ENCODE assay signal across 10 cellular contexts in the genomic region with DNA sequence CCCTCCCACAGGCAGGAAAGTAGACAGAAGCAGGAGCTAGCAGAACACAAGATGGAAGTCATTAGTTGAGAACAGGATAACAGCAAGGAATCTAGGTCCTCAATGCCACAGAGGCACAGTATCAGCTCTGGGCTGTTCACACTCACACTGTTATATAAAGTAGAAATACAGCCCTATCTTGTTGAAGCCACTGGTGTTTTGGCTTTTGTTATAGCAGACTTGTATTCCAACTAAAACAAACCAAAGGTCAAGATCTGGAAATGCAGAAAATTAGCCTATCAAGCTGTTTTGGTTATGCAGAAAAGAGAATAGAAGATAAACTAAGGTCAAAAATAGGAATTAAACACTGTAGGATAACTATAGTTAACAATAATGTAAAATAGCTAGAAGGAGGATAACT. TPM values are rescaled to one million over a fixed set of nuclear protein-coding genes. Genes with fewer than 3 reads are reported as not detected.
"Had no signal": no experiment of that assay in that cellular context is flagged by ENCODE, and none has a peak within 500 bp of the region (broad histone marks: within the 10 kb centered on the region; RNA-seq: fewer than 3 reads in every experiment).

No MANE protein-coding gene starts in this region.

- DNase-seq: H7, HFFc6, Karpas-422, KBM-7 had no signal

- H3K36me3 ChIP-seq: HAP-1 had no signal

- FAIRE-seq: HTR-8/SVneo had no signal

- H3K4me3 ChIP-seq: GM23338, HAP-1 had no signal

- H2AFZ ChIP-seq: GM23338 had no signal

- H3K9ac ChIP-seq: KMS-11 had no signal

- H3K4me2 ChIP-seq: GM23338, KMS-11 had no signal

- H3K9me3 ChIP-seq: HAP-1 had no signal

- H3K27ac ChIP-seq: KMS-11 had no signal

- H3K4me1 ChIP-seq: HAP-1 had no signal

- ATAC-seq: GM23338, HCT116 had no signal

RNA-seq across cellular contexts. Expression of gene L3MBTL4, which starts 37.5 kb away (rescaled TPM):
- total RNA-seq: HFFc6, HT-29 had no signal
